Comparison of ENCODE assay signal across 2 cellular contexts in the genomic region with DNA sequence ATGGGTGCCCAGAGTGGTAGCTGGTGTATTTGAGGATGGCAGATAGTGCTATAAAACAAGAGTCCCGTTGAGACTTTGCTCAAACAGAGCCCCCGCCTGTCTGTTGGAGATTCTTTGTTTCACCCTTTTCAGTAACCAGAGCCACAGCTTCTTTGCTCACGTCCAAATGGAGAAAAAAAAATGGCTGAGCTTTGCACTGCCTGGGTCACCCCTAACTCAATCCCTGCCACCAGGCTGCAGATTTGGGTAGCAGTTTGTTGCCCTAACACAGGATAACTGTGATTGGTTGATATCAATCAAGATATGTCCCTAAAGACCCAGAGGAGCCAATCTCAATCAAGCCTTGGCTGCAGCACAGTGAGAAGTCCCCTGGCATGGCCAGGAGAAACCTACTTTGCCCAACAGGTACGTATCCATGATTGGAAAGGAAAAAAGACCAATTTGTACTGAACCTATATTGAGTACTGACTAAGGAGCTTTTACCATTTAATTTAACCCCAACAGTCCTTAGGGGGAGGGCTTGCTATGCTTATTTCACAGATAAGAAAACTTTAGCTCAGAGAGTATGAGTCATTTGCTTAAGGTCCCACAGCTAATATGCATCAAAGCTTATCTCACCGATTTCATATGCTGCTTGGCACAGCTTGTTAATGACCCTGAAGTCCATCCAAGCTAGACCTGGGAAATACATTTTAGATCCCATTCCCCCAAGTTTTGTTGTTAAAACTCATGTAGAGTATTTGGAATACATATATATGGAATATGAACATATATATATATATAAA.
TF ChIP-seq lines count a peak whose summit lies in the region.

No MANE protein-coding gene starts in this region.

TF ChIP-seq in K562, 482 proteins besides CTCF, POLR2A, EP300 and RAD21 (continued from another document):
- TF ChIP-seq JUND (IDR thresholded peaks at IDR 0.05; ENCODE audit: borderline replicate concordance, low read depth, low read length) (peak; percentile 48; the same call in 1 of the 2 replicates), JUND (tag; IDR thresholded peaks at IDR 0.05; ENCODE audit: borderline replicate concordance, low read depth, low read length) (no peak; the same call in 2 of the 3 replicates), CAMTA2 (CRISPR knock-in tag; conservative IDR thresholded peaks at IDR 0.05) (no peak), PPARD (CRISPR knock-in tag; IDR thresholded peaks at IDR 0.05) (no peak), TAF1 (IDR thresholded peaks at IDR 0.05; ENCODE audit: control insufficient read depth, extremely low read depth, insufficient read depth, low read length, severe bottlenecking) (no peak), ZZZ3 (IDR thresholded peaks at IDR 0.05) (no peak), ARID1B (IDR thresholded peaks at IDR 0.05) (0 out of 2 replicates have a peak, but pooled peaks have one; percentile 16), MCM3 (IDR thresholded peaks at IDR 0.05) (no peak), ZKSCAN3 (CRISPR knock-in tag; IDR thresholded peaks at IDR 0.05) (no peak)
- TF ChIP-seq, protein P1, sequence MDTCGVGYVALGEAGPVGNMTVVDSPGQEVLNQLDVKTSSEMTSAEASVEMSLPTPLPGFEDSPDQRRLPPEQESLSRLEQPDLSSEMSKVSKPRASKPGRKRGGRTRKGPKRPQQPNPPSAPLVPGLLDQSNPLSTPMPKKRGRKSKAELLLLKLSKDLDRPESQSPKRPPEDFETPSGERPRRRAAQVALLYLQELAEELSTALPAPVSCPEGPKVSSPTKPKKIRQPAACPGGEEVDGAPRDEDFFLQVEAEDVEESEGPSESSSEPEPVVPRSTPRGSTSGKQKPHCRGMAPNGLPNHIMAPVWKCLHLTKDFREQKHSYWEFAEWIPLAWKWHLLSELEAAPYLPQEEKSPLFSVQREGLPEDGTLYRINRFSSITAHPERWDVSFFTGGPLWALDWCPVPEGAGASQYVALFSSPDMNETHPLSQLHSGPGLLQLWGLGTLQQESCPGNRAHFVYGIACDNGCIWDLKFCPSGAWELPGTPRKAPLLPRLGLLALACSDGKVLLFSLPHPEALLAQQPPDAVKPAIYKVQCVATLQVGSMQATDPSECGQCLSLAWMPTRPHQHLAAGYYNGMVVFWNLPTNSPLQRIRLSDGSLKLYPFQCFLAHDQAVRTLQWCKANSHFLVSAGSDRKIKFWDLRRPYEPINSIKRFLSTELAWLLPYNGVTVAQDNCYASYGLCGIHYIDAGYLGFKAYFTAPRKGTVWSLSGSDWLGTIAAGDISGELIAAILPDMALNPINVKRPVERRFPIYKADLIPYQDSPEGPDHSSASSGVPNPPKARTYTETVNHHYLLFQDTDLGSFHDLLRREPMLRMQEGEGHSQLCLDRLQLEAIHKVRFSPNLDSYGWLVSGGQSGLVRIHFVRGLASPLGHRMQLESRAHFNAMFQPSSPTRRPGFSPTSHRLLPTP (IDR thresholded peaks at IDR 0.05; ENCODE audit: borderline replicate concordance, extremely low read depth, insufficient read length): no peak
- TF ChIP-seq, protein P2, sequence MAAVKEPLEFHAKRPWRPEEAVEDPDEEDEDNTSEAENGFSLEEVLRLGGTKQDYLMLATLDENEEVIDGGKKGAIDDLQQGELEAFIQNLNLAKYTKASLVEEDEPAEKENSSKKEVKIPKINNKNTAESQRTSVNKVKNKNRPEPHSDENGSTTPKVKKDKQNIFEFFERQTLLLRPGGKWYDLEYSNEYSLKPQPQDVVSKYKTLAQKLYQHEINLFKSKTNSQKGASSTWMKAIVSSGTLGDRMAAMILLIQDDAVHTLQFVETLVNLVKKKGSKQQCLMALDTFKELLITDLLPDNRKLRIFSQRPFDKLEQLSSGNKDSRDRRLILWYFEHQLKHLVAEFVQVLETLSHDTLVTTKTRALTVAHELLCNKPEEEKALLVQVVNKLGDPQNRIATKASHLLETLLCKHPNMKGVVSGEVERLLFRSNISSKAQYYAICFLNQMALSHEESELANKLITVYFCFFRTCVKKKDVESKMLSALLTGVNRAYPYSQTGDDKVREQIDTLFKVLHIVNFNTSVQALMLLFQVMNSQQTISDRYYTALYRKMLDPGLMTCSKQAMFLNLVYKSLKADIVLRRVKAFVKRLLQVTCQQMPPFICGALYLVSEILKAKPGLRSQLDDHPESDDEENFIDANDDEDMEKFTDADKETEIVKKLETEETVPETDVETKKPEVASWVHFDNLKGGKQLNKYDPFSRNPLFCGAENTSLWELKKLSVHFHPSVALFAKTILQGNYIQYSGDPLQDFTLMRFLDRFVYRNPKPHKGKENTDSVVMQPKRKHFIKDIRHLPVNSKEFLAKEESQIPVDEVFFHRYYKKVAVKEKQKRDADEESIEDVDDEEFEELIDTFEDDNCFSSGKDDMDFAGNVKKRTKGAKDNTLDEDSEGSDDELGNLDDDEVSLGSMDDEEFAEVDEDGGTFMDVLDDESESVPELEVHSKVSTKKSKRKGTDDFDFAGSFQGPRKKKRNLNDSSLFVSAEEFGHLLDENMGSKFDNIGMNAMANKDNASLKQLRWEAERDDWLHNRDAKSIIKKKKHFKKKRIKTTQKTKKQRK (IDR thresholded peaks at IDR 0.05; ENCODE audit: borderline replicate concordance, low read depth, low read length): no peak

TF ChIP-seq in HepG2, 621 proteins besides CTCF, POLR2A, EP300 and RAD21 (continued from another document):
- TF ChIP-seq, protein P3, sequence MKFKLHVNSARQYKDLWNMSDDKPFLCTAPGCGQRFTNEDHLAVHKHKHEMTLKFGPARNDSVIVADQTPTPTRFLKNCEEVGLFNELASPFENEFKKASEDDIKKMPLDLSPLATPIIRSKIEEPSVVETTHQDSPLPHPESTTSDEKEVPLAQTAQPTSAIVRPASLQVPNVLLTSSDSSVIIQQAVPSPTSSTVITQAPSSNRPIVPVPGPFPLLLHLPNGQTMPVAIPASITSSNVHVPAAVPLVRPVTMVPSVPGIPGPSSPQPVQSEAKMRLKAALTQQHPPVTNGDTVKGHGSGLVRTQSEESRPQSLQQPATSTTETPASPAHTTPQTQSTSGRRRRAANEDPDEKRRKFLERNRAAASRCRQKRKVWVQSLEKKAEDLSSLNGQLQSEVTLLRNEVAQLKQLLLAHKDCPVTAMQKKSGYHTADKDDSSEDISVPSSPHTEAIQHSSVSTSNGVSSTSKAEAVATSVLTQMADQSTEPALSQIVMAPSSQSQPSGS (CRISPR knock-in tag; IDR thresholded peaks at IDR 0.05): no peak
- TF ChIP-seq ZNF431 (CRISPR knock-in tag; IDR thresholded peaks at IDR 0.05; ENCODE audit: borderline replicate concordance, low read depth) (peak; percentile 11; the same call in 1 of the 2 replicates), MTF2 (CRISPR knock-in tag; IDR thresholded peaks at IDR 0.05; ENCODE audit: borderline replicate concordance) (no peak; the same call in 1 of the 2 replicates), ZMYM4 (CRISPR knock-in tag; IDR thresholded peaks at IDR 0.05) (peak; percentile 39; the same call in 1 of the 2 replicates), JARID2 (CRISPR knock-in tag; IDR thresholded peaks at IDR 0.05; ENCODE audit: insufficient replicate concordance) (no peak), FOSL2 (CRISPR knock-in tag; IDR thresholded peaks at IDR 0.05) (no peak), MAFF (IDR thresholded peaks at IDR 0.05; ENCODE audit: low read depth, low read length) (no peak), RBM22 (optimal IDR thresholded peaks at IDR 0.05; ENCODE audit: low read length) (no peak), ZNF549 (CRISPR knock-in tag; IDR thresholded peaks at IDR 0.05) (no peak), ZNF709 (CRISPR knock-in tag; IDR thresholded peaks at IDR 0.05) (0 out of 2 replicates have a peak, but pooled peaks have one; percentile 3), ZNF7 (CRISPR knock-in tag; IDR thresholded peaks at IDR 0.05) (no peak), NFKBIZ (CRISPR knock-in tag; IDR thresholded peaks at IDR 0.05) (0 out of 2 replicates have a peak, but pooled peaks have one; percentile 19), HDAC6 (IDR thresholded peaks at IDR 0.05; ENCODE audit: low read depth, low read length) (no peak), DR1 (CRISPR knock-in tag; IDR thresholded peaks at IDR 0.05) (no peak), SATB2 (CRISPR knock-in tag; IDR thresholded peaks at IDR 0.05) (no peak), ZNF225 (CRISPR knock-in tag; IDR thresholded peaks at IDR 0.05) (no peak), STAG1 (CRISPR knock-in tag; IDR thresholded peaks at IDR 0.05) (0 out of 2 replicates have a peak, but pooled peaks have one; percentile 0), HNRNPH1 (optimal IDR thresholded peaks at IDR 0.05; ENCODE audit: low read depth, low read length) (no peak)
- TF ChIP-seq, protein P4, sequence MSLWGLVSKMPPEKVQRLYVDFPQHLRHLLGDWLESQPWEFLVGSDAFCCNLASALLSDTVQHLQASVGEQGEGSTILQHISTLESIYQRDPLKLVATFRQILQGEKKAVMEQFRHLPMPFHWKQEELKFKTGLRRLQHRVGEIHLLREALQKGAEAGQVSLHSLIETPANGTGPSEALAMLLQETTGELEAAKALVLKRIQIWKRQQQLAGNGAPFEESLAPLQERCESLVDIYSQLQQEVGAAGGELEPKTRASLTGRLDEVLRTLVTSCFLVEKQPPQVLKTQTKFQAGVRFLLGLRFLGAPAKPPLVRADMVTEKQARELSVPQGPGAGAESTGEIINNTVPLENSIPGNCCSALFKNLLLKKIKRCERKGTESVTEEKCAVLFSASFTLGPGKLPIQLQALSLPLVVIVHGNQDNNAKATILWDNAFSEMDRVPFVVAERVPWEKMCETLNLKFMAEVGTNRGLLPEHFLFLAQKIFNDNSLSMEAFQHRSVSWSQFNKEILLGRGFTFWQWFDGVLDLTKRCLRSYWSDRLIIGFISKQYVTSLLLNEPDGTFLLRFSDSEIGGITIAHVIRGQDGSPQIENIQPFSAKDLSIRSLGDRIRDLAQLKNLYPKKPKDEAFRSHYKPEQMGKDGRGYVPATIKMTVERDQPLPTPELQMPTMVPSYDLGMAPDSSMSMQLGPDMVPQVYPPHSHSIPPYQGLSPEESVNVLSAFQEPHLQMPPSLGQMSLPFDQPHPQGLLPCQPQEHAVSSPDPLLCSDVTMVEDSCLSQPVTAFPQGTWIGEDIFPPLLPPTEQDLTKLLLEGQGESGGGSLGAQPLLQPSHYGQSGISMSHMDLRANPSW (CRISPR knock-in tag; IDR thresholded peaks at IDR 0.05; ENCODE audit: borderline replicate concordance): 0 out of 2 replicates have a peak, but pooled peaks have one; percentile 10
- TF ChIP-seq, protein P5, sequence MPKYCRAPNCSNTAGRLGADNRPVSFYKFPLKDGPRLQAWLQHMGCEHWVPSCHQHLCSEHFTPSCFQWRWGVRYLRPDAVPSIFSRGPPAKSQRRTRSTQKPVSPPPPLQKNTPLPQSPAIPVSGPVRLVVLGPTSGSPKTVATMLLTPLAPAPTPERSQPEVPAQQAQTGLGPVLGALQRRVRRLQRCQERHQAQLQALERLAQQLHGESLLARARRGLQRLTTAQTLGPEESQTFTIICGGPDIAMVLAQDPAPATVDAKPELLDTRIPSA (CRISPR knock-in tag; IDR thresholded peaks at IDR 0.05; ENCODE audit: borderline replicate concordance): no peak
- TF ChIP-seq, protein P6, sequence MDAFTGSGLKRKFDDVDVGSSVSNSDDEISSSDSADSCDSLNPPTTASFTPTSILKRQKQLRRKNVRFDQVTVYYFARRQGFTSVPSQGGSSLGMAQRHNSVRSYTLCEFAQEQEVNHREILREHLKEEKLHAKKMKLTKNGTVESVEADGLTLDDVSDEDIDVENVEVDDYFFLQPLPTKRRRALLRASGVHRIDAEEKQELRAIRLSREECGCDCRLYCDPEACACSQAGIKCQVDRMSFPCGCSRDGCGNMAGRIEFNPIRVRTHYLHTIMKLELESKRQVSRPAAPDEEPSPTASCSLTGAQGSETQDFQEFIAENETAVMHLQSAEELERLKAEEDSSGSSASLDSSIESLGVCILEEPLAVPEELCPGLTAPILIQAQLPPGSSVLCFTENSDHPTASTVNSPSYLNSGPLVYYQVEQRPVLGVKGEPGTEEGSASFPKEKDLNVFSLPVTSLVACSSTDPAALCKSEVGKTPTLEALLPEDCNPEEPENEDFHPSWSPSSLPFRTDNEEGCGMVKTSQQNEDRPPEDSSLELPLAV (CRISPR knock-in tag; conservative IDR thresholded peaks at IDR 0.05; ENCODE audit: low read depth): no peak
- TF ChIP-seq, protein P7, sequence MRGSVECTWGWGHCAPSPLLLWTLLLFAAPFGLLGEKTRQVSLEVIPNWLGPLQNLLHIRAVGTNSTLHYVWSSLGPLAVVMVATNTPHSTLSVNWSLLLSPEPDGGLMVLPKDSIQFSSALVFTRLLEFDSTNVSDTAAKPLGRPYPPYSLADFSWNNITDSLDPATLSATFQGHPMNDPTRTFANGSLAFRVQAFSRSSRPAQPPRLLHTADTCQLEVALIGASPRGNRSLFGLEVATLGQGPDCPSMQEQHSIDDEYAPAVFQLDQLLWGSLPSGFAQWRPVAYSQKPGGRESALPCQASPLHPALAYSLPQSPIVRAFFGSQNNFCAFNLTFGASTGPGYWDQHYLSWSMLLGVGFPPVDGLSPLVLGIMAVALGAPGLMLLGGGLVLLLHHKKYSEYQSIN (CRISPR knock-in tag; IDR thresholded peaks at IDR 0.05; ENCODE audit: borderline replicate concordance): no peak
- TF ChIP-seq, protein P8, sequence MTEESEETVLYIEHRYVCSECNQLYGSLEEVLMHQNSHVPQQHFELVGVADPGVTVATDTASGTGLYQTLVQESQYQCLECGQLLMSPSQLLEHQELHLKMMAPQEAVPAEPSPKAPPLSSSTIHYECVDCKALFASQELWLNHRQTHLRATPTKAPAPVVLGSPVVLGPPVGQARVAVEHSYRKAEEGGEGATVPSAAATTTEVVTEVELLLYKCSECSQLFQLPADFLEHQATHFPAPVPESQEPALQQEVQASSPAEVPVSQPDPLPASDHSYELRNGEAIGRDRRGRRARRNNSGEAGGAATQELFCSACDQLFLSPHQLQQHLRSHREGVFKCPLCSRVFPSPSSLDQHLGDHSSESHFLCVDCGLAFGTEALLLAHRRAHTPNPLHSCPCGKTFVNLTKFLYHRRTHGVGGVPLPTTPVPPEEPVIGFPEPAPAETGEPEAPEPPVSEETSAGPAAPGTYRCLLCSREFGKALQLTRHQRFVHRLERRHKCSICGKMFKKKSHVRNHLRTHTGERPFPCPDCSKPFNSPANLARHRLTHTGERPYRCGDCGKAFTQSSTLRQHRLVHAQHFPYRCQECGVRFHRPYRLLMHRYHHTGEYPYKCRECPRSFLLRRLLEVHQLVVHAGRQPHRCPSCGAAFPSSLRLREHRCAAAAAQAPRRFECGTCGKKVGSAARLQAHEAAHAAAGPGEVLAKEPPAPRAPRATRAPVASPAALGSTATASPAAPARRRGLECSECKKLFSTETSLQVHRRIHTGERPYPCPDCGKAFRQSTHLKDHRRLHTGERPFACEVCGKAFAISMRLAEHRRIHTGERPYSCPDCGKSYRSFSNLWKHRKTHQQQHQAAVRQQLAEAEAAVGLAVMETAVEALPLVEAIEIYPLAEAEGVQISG (CRISPR knock-in tag; IDR thresholded peaks at IDR 0.05): no peak
